ENCODE assay signal across 28 cellular contexts in the genomic region with DNA sequence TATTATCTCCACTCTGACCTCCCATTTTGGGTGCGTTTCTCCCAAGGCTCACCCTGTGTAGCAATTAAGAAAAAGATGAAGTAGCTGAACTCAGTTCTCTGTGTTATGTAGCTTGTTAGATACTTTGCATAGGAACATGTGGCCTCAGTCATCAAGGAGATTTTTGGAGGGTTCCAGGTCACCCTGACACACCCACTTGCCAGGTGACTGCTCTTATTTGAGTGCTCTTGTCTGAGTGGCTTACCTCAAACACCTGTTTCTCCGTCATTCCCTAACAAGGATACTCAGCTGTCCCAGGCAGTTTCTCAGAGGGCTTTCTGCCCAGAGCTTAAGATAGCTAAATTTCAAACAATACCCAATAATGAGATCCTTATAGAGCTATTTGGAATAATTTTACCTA.
"Had no signal": no experiment of that assay in that cellular context is flagged by ENCODE, and none has a peak within 500 bp of the region (broad histone marks: within the 10 kb centered on the region; RNA-seq: fewer than 3 reads in every experiment).

No MANE protein-coding gene starts in this region.

- H3K27me3 Mint-ChIP-seq: stimulated activated memory B cell treated with anti-CD40 and anti-IgM and Interleukin-4, amounts not matched to agents 10 μg/mL and 1 μg/mL and 100 μg/mL, for 72 hours; stimulated activated naive B cell treated with anti-CD40 and anti-IgM and Interleukin-4, amounts not matched to agents 10 μg/mL and 1 μg/mL and 100 μg/mL, for 72 hours; stimulated activated naive CD8-positive, alpha-beta T cell treated with anti-CD3 and anti-CD28 coated beads, Interleukin-15, amount 100 ng/mL, for 72 hours; stimulated activated naive CD8-positive, alpha-beta T cell treated with anti-CD3 and anti-CD28 coated beads, Interleukin-15, Interleukin-2, amounts not matched to agents 100 ng/mL and 50 ng/mL, for 24 hours had no signal

- H3K9me3 ChIP-seq: suprapubic skin, testis, thoracic aorta, thyroid gland, tibial artery, transverse colon, upper lobe of right lung, uterus, vagina had no signal

- H3K36me3 Mint-ChIP-seq: stimulated activated effector memory CD8-positive, alpha-beta T cell treated with anti-CD3 and anti-CD28 coated beads, Interleukin-12 subunit alpha, Interleukin-12 subunit beta, amount 100 ng/mL, for 72 hours; stimulated activated memory B cell treated with anti-CD40 and anti-IgM and Interleukin-4, amounts not matched to agents 10 μg/mL and 1 μg/mL and 100 μg/mL, for 72 hours; stimulated activated naive B cell treated with anti-CD40 and anti-IgM and Interleukin-4, amounts not matched to agents 10 μg/mL and 1 μg/mL and 100 μg/mL, for 72 hours; type B pancreatic cell had no signal

- ATAC-seq: stimulated activated effector memory CD8-positive, alpha-beta T cell treated with anti-CD3 and anti-CD28 coated beads, Interleukin-12 subunit alpha, Interleukin-12 subunit beta, amount 100 ng/mL, for 72 hours; stimulated activated memory B cell treated with anti-CD40 and anti-IgM and Interleukin-4, amounts not matched to agents 10 μg/mL and 1 μg/mL and 100 μg/mL, for 72 hours; stimulated activated naive B cell treated with anti-CD40 and anti-IgM and Interleukin-4, amounts not matched to agents 10 μg/mL and 1 μg/mL and 100 μg/mL, for 72 hours; stimulated activated naive CD8-positive, alpha-beta T cell treated with anti-CD3 and anti-CD28 coated beads, Interleukin-15, amount 100 ng/mL, for 72 hours; stimulated activated naive CD8-positive, alpha-beta T cell treated with anti-CD3 and anti-CD28 coated beads, Interleukin-15, Interleukin-2, amounts not matched to agents 100 U/mL and 50 U/mL, for 24 hours; upper lobe of right lung had no signal

- H3K4me3 ChIP-seq: stomach, suprapubic skin, testis, thoracic aorta, thyroid gland, tibial artery, tibial nerve, transverse colon, upper lobe of left lung, upper lobe of right lung, uterus, vagina had no signal

- H3K27ac ChIP-seq: stomach, suprapubic skin, testis, thoracic aorta, thyroid gland, tibial artery, tibial nerve, transverse colon, upper lobe of left lung, upper lobe of right lung, uterus, vagina had no signal

- H3K27me3 ChIP-seq: stomach, suprapubic skin, testis, thyroid gland, tibial artery, tibial nerve, transverse colon, upper lobe of left lung, upper lobe of right lung, uterus, vagina had no signal

- H3K4me3 Mint-ChIP-seq: stimulated activated effector memory CD8-positive, alpha-beta T cell treated with anti-CD3 and anti-CD28 coated beads, Interleukin-12 subunit alpha, Interleukin-12 subunit beta, amount 100 ng/mL, for 72 hours; stimulated activated memory B cell treated with anti-CD40 and anti-IgM and Interleukin-4, amounts not matched to agents 10 μg/mL and 1 μg/mL and 100 μg/mL, for 72 hours; stimulated activated naive B cell treated with anti-CD40 and anti-IgM and Interleukin-4, amounts not matched to agents 10 μg/mL and 1 μg/mL and 100 μg/mL, for 72 hours; stimulated activated naive CD8-positive, alpha-beta T cell treated with anti-CD3 and anti-CD28 coated beads, Interleukin-15, amount 100 ng/mL, for 72 hours; stimulated activated naive CD8-positive, alpha-beta T cell treated with anti-CD3 and anti-CD28 coated beads, Interleukin-15, Interleukin-2, amounts not matched to agents 100 ng/mL and 50 ng/mL, for 24 hours; type B pancreatic cell had no signal

- DNase-seq: stimulated activated CD4-positive, alpha-beta T cell treated with anti-CD3 and anti-CD28 coated beads, Interleukin-2, amount 100 ng/mL, for 48 hours; stimulated activated CD4-positive, alpha-beta T cell treated with anti-CD3 and anti-CD28 coated beads, Interleukin-4, amount 100 ng/mL, for 1 hour; stimulated activated CD4-positive, alpha-beta T cell treated with anti-CD3 and anti-CD28 coated beads, Interleukin-4, amount 100 ng/mL, for 24 hours; stimulated activated CD4-positive, alpha-beta T cell treated with anti-CD3 and anti-CD28 coated beads, Interleukin-4, amount 100 ng/mL, for 4 hours; stimulated activated CD8-positive, alpha-beta memory T cell treated with anti-CD3 and anti-CD28 coated beads, Interleukin-4, amount 100 ng/mL, for 48 hours; stimulated activated naive B cell treated with anti-CD40 and anti-IgM and Interleukin-4, amounts not matched to agents 10 μg/mL and 1 μg/mL and 100 μg/mL, for 72 hours; stimulated activated naive CD4-positive, alpha-beta T cell; stimulated activated naive CD4-positive, alpha-beta T cell treated with Interleukin-2 at 50 U/mL for 16 hours; stimulated activated naive CD8-positive, alpha-beta T cell treated with anti-CD3 and anti-CD28 coated beads, Interleukin-15, amount 100 ng/mL, for 72 hours; stimulated activated naive CD8-positive, alpha-beta T cell treated with anti-CD3 and anti-CD28 coated beads, Interleukin-15, Interleukin-2, amounts not matched to agents 100 U/mL and 50 U/mL, for 24 hours; stomach; substantia nigra; testis; thyroid gland; tibial artery; transverse colon; trophoblast cell; upper lobe of left lung; upper lobe of right lung; uterus had no signal

- H3K36me3 ChIP-seq: stomach, suprapubic skin, thoracic aorta, thyroid gland, tibial artery, tibial nerve, transverse colon, upper lobe of left lung, upper lobe of right lung, uterus, vagina had no signal

- H3K4me1 ChIP-seq: stomach, suprapubic skin, testis, thyroid gland, tibial artery, tibial nerve, transverse colon, upper lobe of left lung, upper lobe of right lung, uterus, vagina had no signal

- H3K27ac Mint-ChIP-seq: stimulated activated effector memory CD8-positive, alpha-beta T cell treated with anti-CD3 and anti-CD28 coated beads, Interleukin-12 subunit alpha, Interleukin-12 subunit beta, amount 100 ng/mL, for 72 hours; stimulated activated memory B cell treated with anti-CD40 and anti-IgM and Interleukin-4, amounts not matched to agents 10 μg/mL and 1 μg/mL and 100 μg/mL, for 72 hours; stimulated activated naive B cell treated with anti-CD40 and anti-IgM and Interleukin-4, amounts not matched to agents 10 μg/mL and 1 μg/mL and 100 μg/mL, for 72 hours; stimulated activated naive CD8-positive, alpha-beta T cell treated with anti-CD3 and anti-CD28 coated beads, Interleukin-15, amount 100 ng/mL, for 72 hours; stimulated activated naive CD8-positive, alpha-beta T cell treated with anti-CD3 and anti-CD28 coated beads, Interleukin-15, Interleukin-2, amounts not matched to agents 100 ng/mL and 50 ng/mL, for 24 hours; type B pancreatic cell had no signal

- H3K4me1 Mint-ChIP-seq: stimulated activated effector memory CD8-positive, alpha-beta T cell treated with anti-CD3 and anti-CD28 coated beads, Interleukin-12 subunit alpha, Interleukin-12 subunit beta, amount 100 ng/mL, for 72 hours; stimulated activated memory B cell treated with anti-CD40 and anti-IgM and Interleukin-4, amounts not matched to agents 10 μg/mL and 1 μg/mL and 100 μg/mL, for 72 hours; stimulated activated naive B cell treated with anti-CD40 and anti-IgM and Interleukin-4, amounts not matched to agents 10 μg/mL and 1 μg/mL and 100 μg/mL, for 72 hours; stimulated activated naive CD8-positive, alpha-beta T cell treated with anti-CD3 and anti-CD28 coated beads, Interleukin-15, amount 100 ng/mL, for 72 hours had no signal
